Comparison of ENCODE assay signal across 1 cellular context in genomic region chr17:46922804-46923635, GRCh38.
TF ChIP-seq lines count a peak whose summit lies in the region.

Gene GOSR2 (plus strand): TSS chr17:46923160. CDS start chr17:46923193, 33 bp downstream.

TF ChIP-seq in HepG2, 621 proteins besides CTCF, POLR2A, EP300 and RAD21 (continued from another document and continues in another):
- TF ChIP-seq HBP1 (CRISPR knock-in tag; IDR thresholded peaks at IDR 0.05; ENCODE audit: low read depth) = peak; percentile 47; the same call in 1 of the 2 replicates
- 0 out of 2 replicates have a peak, but pooled peaks have one; percentile 58 for TF ChIP-seq ZNF234 (CRISPR knock-in tag; conservative IDR thresholded peaks at IDR 0.05)
- TF ChIP-seq, protein P1, sequence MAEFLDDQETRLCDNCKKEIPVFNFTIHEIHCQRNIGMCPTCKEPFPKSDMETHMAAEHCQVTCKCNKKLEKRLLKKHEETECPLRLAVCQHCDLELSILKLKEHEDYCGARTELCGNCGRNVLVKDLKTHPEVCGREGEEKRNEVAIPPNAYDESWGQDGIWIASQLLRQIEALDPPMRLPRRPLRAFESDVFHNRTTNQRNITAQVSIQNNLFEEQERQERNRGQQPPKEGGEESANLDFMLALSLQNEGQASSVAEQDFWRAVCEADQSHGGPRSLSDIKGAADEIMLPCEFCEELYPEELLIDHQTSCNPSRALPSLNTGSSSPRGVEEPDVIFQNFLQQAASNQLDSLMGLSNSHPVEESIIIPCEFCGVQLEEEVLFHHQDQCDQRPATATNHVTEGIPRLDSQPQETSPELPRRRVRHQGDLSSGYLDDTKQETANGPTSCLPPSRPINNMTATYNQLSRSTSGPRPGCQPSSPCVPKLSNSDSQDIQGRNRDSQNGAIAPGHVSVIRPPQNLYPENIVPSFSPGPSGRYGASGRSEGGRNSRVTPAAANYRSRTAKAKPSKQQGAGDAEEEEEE (CRISPR knock-in tag; IDR thresholded peaks at IDR 0.05; ENCODE audit: borderline replicate concordance) = peak; percentile 78; the same call in 1 of the 2 replicates
- no peak for TF ChIP-seq ZNF629 (CRISPR knock-in tag; conservative IDR thresholded peaks at IDR 0.05)
- TF ChIP-seq FOXA3 (CRISPR knock-in tag; IDR thresholded peaks at IDR 0.05) = peak; percentile 62; the same call in 1 of the 2 replicates
- peak; percentile 91 for TF ChIP-seq FOXC1 (CRISPR knock-in tag; IDR thresholded peaks at IDR 0.05; ENCODE audit: borderline replicate concordance)
- no peak; the same call in 1 of the 2 replicates for TF ChIP-seq RFX3 (CRISPR knock-in tag; IDR thresholded peaks at IDR 0.05)
- 0 out of 2 replicates have a peak, but pooled peaks have one; percentile 70 for TF ChIP-seq NR1H2 (CRISPR knock-in tag; IDR thresholded peaks at IDR 0.05; ENCODE audit: borderline replicate concordance, low read depth)
- TF ChIP-seq ZNF713 (CRISPR knock-in tag; IDR thresholded peaks at IDR 0.05) = peak; percentile 98
- TF ChIP-seq ZNF274 (CRISPR knock-in tag; IDR thresholded peaks at IDR 0.05) = peak; percentile 94; the same call in 1 of the 2 replicates
- no peak for TF ChIP-seq ZNF382 (CRISPR knock-in tag; IDR thresholded peaks at IDR 0.05; ENCODE audit: borderline replicate concordance)
- TF ChIP-seq KDM1A (CRISPR knock-in tag; IDR thresholded peaks at IDR 0.05) = no peak; the same call in 1 of the 2 replicates
- TF ChIP-seq REL (CRISPR knock-in tag; conservative IDR thresholded peaks at IDR 0.05) = peak; percentile 93
- TF ChIP-seq HNRNPLL (IDR thresholded peaks at IDR 0.05; ENCODE audit: low read depth, low read length, poor library complexity, severe bottlenecking) = peak; percentile 74
- no peak for TF ChIP-seq DNMT1 (CRISPR knock-in tag; IDR thresholded peaks at IDR 0.05)
- TF ChIP-seq, protein P2, sequence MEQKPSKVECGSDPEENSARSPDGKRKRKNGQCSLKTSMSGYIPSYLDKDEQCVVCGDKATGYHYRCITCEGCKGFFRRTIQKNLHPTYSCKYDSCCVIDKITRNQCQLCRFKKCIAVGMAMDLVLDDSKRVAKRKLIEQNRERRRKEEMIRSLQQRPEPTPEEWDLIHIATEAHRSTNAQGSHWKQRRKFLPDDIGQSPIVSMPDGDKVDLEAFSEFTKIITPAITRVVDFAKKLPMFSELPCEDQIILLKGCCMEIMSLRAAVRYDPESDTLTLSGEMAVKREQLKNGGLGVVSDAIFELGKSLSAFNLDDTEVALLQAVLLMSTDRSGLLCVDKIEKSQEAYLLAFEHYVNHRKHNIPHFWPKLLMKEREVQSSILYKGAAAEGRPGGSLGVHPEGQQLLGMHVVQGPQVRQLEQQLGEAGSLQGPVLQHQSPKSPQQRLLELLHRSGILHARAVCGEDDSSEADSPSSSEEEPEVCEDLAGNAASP (CRISPR knock-in tag; IDR thresholded peaks at IDR 0.05; ENCODE audit: borderline replicate concordance) = peak; percentile 61
- no peak for TF ChIP-seq IKZF1 (IDR thresholded peaks at IDR 0.05)
- peak; percentile 79 for TF ChIP-seq ZNF317 (CRISPR knock-in tag; IDR thresholded peaks at IDR 0.05)
- TF ChIP-seq THAP11 (CRISPR knock-in tag; IDR thresholded peaks at IDR 0.05) = peak; percentile 95
- peak; percentile 90; the same call in 1 of the 2 replicates for TF ChIP-seq ZNF256 (CRISPR knock-in tag; conservative IDR thresholded peaks at IDR 0.05)
- no peak for TF ChIP-seq TCF7L2 (IDR thresholded peaks at IDR 0.05; ENCODE audit: low read depth, low read length)
- peak; percentile 80 for TF ChIP-seq HOXA5 (CRISPR knock-in tag; IDR thresholded peaks at IDR 0.05)
- peak; percentile 80 for TF ChIP-seq RXRB (CRISPR knock-in tag; IDR thresholded peaks at IDR 0.05; ENCODE audit: borderline replicate concordance)
- TF ChIP-seq HDAC6 (IDR thresholded peaks at IDR 0.05; ENCODE audit: low read depth, low read length) = peak; percentile 99
- peak; percentile 92 for TF ChIP-seq PAX8 (CRISPR knock-in tag; IDR thresholded peaks at IDR 0.05; ENCODE audit: borderline replicate concordance)
- TF ChIP-seq MXI1 (IDR thresholded peaks at IDR 0.05; ENCODE audit: borderline replicate concordance, low read depth, low read length) = peak; percentile 85; the same call in 1 of the 3 replicates
- TF ChIP-seq MYNN (CRISPR knock-in tag; IDR thresholded peaks at IDR 0.05; ENCODE audit: low read depth) = peak; percentile 88
- TF ChIP-seq SNRNP70 (IDR thresholded peaks at IDR 0.05; ENCODE audit: low read depth, low read length) = no peak
- TF ChIP-seq ISX (CRISPR knock-in tag; conservative IDR thresholded peaks at IDR 0.05) = no peak
- peak; percentile 92 to 94 for TF ChIP-seq HMGXB4 (CRISPR knock-in tag; IDR thresholded peaks at IDR 0.05; ENCODE audit: borderline replicate concordance in 1 of 2, low read depth in 1 of 2)
- peak; percentile 97 for TF ChIP-seq HDAC1 (CRISPR knock-in tag; IDR thresholded peaks at IDR 0.05)
- TF ChIP-seq, protein P3, sequence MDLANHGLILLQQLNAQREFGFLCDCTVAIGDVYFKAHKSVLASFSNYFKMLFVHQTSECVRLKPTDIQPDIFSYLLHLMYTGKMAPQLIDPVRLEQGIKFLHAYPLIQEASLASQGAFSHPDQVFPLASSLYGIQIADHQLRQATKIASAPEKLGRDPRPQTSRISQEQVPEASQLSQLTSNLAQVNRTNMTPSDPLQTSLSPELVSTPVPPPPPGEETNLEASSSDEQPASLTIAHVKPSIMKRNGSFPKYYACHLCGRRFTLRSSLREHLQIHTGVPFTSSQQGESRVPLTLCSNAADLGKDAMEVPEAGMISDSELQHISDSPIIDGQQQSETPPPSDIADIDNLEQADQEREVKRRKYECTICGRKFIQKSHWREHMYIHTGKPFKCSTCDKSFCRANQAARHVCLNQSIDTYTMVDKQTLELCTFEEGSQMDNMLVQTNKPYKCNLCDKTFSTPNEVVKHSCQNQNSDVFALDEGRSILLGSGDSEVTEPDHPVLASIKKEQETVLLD (CRISPR knock-in tag; IDR thresholded peaks at IDR 0.05; ENCODE audit: low read depth) = peak; percentile 66; the same call in 1 of the 2 replicates
- no peak for TF ChIP-seq RNF219 (CRISPR knock-in tag; IDR thresholded peaks at IDR 0.05)
- peak; percentile 87 for TF ChIP-seq ZNF616 (CRISPR knock-in tag; IDR thresholded peaks at IDR 0.05; ENCODE audit: low read depth)
- TF ChIP-seq FOXO1 (CRISPR knock-in tag; IDR thresholded peaks at IDR 0.05) = peak; percentile 82
- TF ChIP-seq ZNF703 (CRISPR knock-in tag; IDR thresholded peaks at IDR 0.05; ENCODE audit: borderline replicate concordance) = no peak; the same call in 1 of the 2 replicates
- no peak for TF ChIP-seq ATM (IDR thresholded peaks at IDR 0.05; ENCODE audit: borderline replicate concordance)
- no peak for TF ChIP-seq SSRP1 (CRISPR knock-in tag; IDR thresholded peaks at IDR 0.05)
- TF ChIP-seq ZNF335 (CRISPR knock-in tag; IDR thresholded peaks at IDR 0.05) = peak; percentile 100
- no peak for TF ChIP-seq PTBP1 (IDR thresholded peaks at IDR 0.05; ENCODE audit: low read depth, low read length, poor library complexity, severe bottlenecking)
- TF ChIP-seq AKNA (CRISPR knock-in tag; IDR thresholded peaks at IDR 0.05; ENCODE audit: borderline replicate concordance) = no peak
- TF ChIP-seq PPARG (CRISPR knock-in tag; conservative IDR thresholded peaks at IDR 0.05) = peak; percentile 38; the same call in 1 of the 2 replicates
- TF ChIP-seq XBP1 (CRISPR knock-in tag; IDR thresholded peaks at IDR 0.05) = no peak
- TF ChIP-seq WIZ (CRISPR knock-in tag; IDR thresholded peaks at IDR 0.05) = no peak; the same call in 1 of the 2 replicates
- no peak for TF ChIP-seq ZNF557 (CRISPR knock-in tag; IDR thresholded peaks at IDR 0.05)
- peak; percentile 94 for TF ChIP-seq POLR2AphosphoS5 (IDR thresholded peaks at IDR 0.05; ENCODE audit: low read depth, low read length)
- TF ChIP-seq ZSCAN29 (CRISPR knock-in tag; conservative IDR thresholded peaks at IDR 0.05) = peak; percentile 64
- TF ChIP-seq ZNF496 (CRISPR knock-in tag; IDR thresholded peaks at IDR 0.05; ENCODE audit: insufficient replicate concordance) = no peak
- TF ChIP-seq TFE3 (CRISPR knock-in tag; IDR thresholded peaks at IDR 0.05) = peak; percentile 46; the same call in 1 of the 2 replicates
- TF ChIP-seq ZFP1 (CRISPR knock-in tag; IDR thresholded peaks at IDR 0.05) = no peak
- peak; percentile 61; the same call in 1 of the 2 replicates for TF ChIP-seq ZNF44 (CRISPR knock-in tag; IDR thresholded peaks at IDR 0.05)
- no peak; the same call in 1 of the 2 replicates for TF ChIP-seq GPN1 (CRISPR knock-in tag; IDR thresholded peaks at IDR 0.05; ENCODE audit: borderline replicate concordance)
- TF ChIP-seq MBD4 (IDR thresholded peaks at IDR 0.05; ENCODE audit: borderline replicate concordance, low read length) = no peak
- TF ChIP-seq PAWR (CRISPR knock-in tag; IDR thresholded peaks at IDR 0.05; ENCODE audit: borderline replicate concordance) = peak; percentile 60; the same call in 1 of the 2 replicates
